In genomic region chr2:241568738-241569137, GRCh38 we compare ENCODE assay signal across 15 cellular contexts. TPM values are rescaled to one million over a fixed set of nuclear protein-coding genes. Genes with fewer than 3 reads are reported as not detected.
DNase-seq lines count a peak whose midpoint lies in the region; ATAC-seq, FAIRE-seq and TF ChIP-seq lines count a peak whose summit lies in the region.
"Had no signal": no experiment of that assay in that cellular context is flagged by ENCODE, and none has a peak within 500 bp of the region (broad histone marks: within the 10 kb centered on the region; RNA-seq: fewer than 3 reads in every experiment).

No MANE protein-coding gene starts in this region.

- H3K18ac ChIP-seq in trophoblast cell (ENCODE audit: low read length) = peak overlapping the region; percentile 15

- CTCF ChIA-PET in HepG2 (lab: Yijun Ruan, JAX; ENCODE audit: low intra/inter-chr PET ratio, low total read pairs) = no interaction called here
- CTCF ChIA-PET in SK-N-SH (lab: Yijun Ruan, JAX) = interaction anchor here (1.4 kb wide), 1 partner anchor 30 kb away, joined by 4 read pairs; no protein-coding TSS in a partner anchor

- POLR2A ChIA-PET in HepG2 (lab: Yijun Ruan, JAX) (no interaction called here), SK-N-SH (lab: Yijun Ruan, JAX) (no interaction called here)

- no peak overlapping the region for H3K4me3 ChIP-seq in right lobe of liver
- no peak overlapping the region for H3K4me3 ChIP-seq in HepG2 (replicated peaks in 1 of 3; ENCODE audit: insufficient read depth in 1 of 3, low read depth in 2 of 3, low read length in 3 of 3)
- H3K4me3 ChIP-seq in trophoblast cell (ENCODE audit: low read depth, low read length) = no peak overlapping the region
- no peak overlapping the region for H3K4me3 ChIP-seq in SK-N-SH (ENCODE audit: low read depth in 2 of 2, low read length in 1 of 2)
- H3K4me3 ChIP-seq: BLaER1 treated with 17β-estradiol and CSF1 and Interleukin-3, amounts not matched to agents 10 nM and 100 nM had no signal

- H3K4me2 ChIP-seq in HepG2 (ENCODE audit: low read depth, low read length) (no peak overlapping the region), trophoblast cell (ENCODE audit: low read length) (no peak overlapping the region), SK-N-SH (no peak overlapping the region)
- H3K4me2 ChIP-seq: BLaER1 treated with 17β-estradiol and CSF1 and Interleukin-3, amounts not matched to agents 10 nM and 100 nM had no signal

- TF ChIP-seq CTCF in right lobe of liver (IDR thresholded peaks at IDR 0.05) (no peak), HepG2 (CRISPR knock-in tag; IDR thresholded peaks at IDR 0.05) (no peak), chondrocyte (IDR thresholded peaks at IDR 0.05) (no peak), SK-N-SH (IDR thresholded peaks at IDR 0.05) (no peak)

- no peak overlapping the region for H2AK5ac ChIP-seq in trophoblast cell (ENCODE audit: low read length)

- TF ChIP-seq RAD21 in HepG2 (CRISPR knock-in tag; IDR thresholded peaks at IDR 0.05) (no peak), SK-N-SH (IDR thresholded peaks at IDR 0.05; ENCODE audit: low read length) (no peak)

- no peak overlapping the region for H4K91ac ChIP-seq in trophoblast cell (ENCODE audit: low read depth, low read length)

- in situ Hi-C loops in HepG2 (cut with HindIII; ENCODE audit: extremely low pct_ligation_motif_present, low pct_unique_long_range_greater_than_20kb) = no loop called here

- no peaks in the 10 kb centered on the region for H3K27me3 Mint-ChIP-seq in chondrocyte (ENCODE audit: low read depth)

- peaks cover 0 to 4% (median 0%) of the 10 kb centered on the region in 4 donors for H3K4me1 ChIP-seq in right lobe of liver
- H3K4me1 ChIP-seq in HepG2 (ENCODE audit: insufficient read depth, low read length) = peaks cover 7% of the 10 kb centered on the region
- H3K4me1 ChIP-seq in trophoblast cell (ENCODE audit: control insufficient read depth in 1 of 2, insufficient read depth in 2 of 2, low read length in 2 of 2) = peaks cover 15 to 21% of the 10 kb centered on the region in 2 experiments
- no peaks in the 10 kb centered on the region for H3K4me1 ChIP-seq in SK-N-SH (ENCODE audit: control insufficient read depth in 1 of 2, insufficient read depth in 2 of 2, low read depth in 1 of 2, low read length in 1 of 2)

- H3K4me1 Mint-ChIP-seq in chondrocyte (ENCODE audit: low read depth) = no peaks in the 10 kb centered on the region

- H3K9me3 ChIP-seq in right lobe of liver (no peaks in the 10 kb centered on the region), HepG2 (ENCODE audit: low read length) (no peaks in the 10 kb centered on the region), trophoblast cell (ENCODE audit: insufficient read depth, low read depth, low read length) (peaks cover 3% of the 10 kb centered on the region), SK-N-SH (no peaks in the 10 kb centered on the region)
- H3K9me3 ChIP-seq: BLaER1 treated with 17β-estradiol and CSF1 and Interleukin-3, amounts not matched to agents 10 nM and 100 nM had no signal

- no peak overlapping the region for H3K27ac ChIP-seq in right lobe of liver
- no peak overlapping the region for H3K27ac ChIP-seq in HepG2 (ENCODE audit: extremely low read length, insufficient read depth, low read length)
- no peak overlapping the region for H3K27ac ChIP-seq in trophoblast cell (ENCODE audit: low read depth, low read length)
- H3K27ac ChIP-seq in SK-N-SH (ENCODE audit: low read depth in 2 of 2, low read length in 1 of 2) = no peak overlapping the region
- H3K27ac ChIP-seq: BLaER1 treated with 17β-estradiol and CSF1 and Interleukin-3, amounts not matched to agents 10 nM and 100 nM had no signal

- peaks cover 2% of the 10 kb centered on the region for H3F3A ChIP-seq in SK-N-SH (replicated peaks; ENCODE audit: insufficient read depth)

- no peak overlapping the region for H3K27ac Mint-ChIP-seq in chondrocyte (ENCODE audit: unreplicated experiment)
- H3K27ac Mint-ChIP-seq: HFFc6 had no signal

- H4K20me1 ChIP-seq in HepG2 (ENCODE audit: insufficient read depth, low read length) (peaks cover 9% of the 10 kb centered on the region; the same call in 1 of the 2 replicates), SK-N-SH (ENCODE audit: insufficient read depth) (no peaks in the 10 kb centered on the region)

- H4K8ac ChIP-seq in trophoblast cell (ENCODE audit: low read depth, low read length) = no peak overlapping the region

- no peak overlapping the region for H2BK120ac ChIP-seq in trophoblast cell (ENCODE audit: insufficient read depth, low read length, poor library complexity)

- H3K4ac ChIP-seq in trophoblast cell (ENCODE audit: low read depth, low read length) = no peak overlapping the region

- 100% methylated on average over 1 of the region's 4 CpGs for WGBS in right lobe of liver (ENCODE audit: insufficient coverage, low coverage, low lambda C conversion rate, missing lambda C conversion rate)
- 100% methylated on average over 3 of the region's 4 CpGs for WGBS in HepG2 (ENCODE audit: low lambda C conversion rate)
- no CpG with 5 or more reads among the region's 4 CpGs for WGBS in trophoblast cell (ENCODE audit: extremely low coverage, insufficient coverage, insufficient read length)
- 100% methylated on average over 4 of the region's 4 CpGs for WGBS in SK-N-SH (ENCODE audit: low lambda C conversion rate)

- H3K79me2 ChIP-seq in HepG2 (ENCODE audit: insufficient read depth, low read length) = no peaks in the 10 kb centered on the region
- H3K79me2 ChIP-seq in trophoblast cell (ENCODE audit: control insufficient read depth, insufficient read depth, low read length, poor library complexity) = no peaks in the 10 kb centered on the region
- H3K79me2 ChIP-seq in SK-N-SH (ENCODE audit: insufficient read depth) = no peaks in the 10 kb centered on the region

- no peak overlapping the region for H3K23ac ChIP-seq in trophoblast cell (ENCODE audit: low read length)

- peaks cover 7% of the 10 kb centered on the region for H3K36me3 Mint-ChIP-seq in chondrocyte (ENCODE audit: low read depth)

- no peak for FAIRE-seq in HepG2 (lab: Jason Lieb, UNC)

- no peak overlapping the region for H2BK12ac ChIP-seq in trophoblast cell (ENCODE audit: low read length)

- no peak for TF ChIP-seq POLR2A in right lobe of liver (IDR thresholded peaks at IDR 0.05)
- TF ChIP-seq POLR2A in HepG2 (IDR thresholded peaks at IDR 0.05; ENCODE audit: insufficient read depth in 1 of 2, low read depth in 2 of 2, low read length in 2 of 2) = no peak

- ATAC-seq in right lobe of liver (no peak), HepG2 (no peak)
- ATAC-seq: Panc1, Right ventricle myocardium inferior had no signal

- no peak overlapping the region for H2AFZ ChIP-seq in HepG2 (ENCODE audit: low read length)
- no peak overlapping the region for H2AFZ ChIP-seq in trophoblast cell (ENCODE audit: insufficient read depth, low read length, poor library complexity)
- H2AFZ ChIP-seq in SK-N-SH (ENCODE audit: low read depth) = no peak overlapping the region

- no peak overlapping the region for H3K14ac ChIP-seq in trophoblast cell (ENCODE audit: low read length)

- H3K36me3 ChIP-seq in right lobe of liver = peaks cover 0 to 47% (median 20%) of the 10 kb centered on the region in 4 donors
- peaks cover 6 to 33% of the 10 kb centered on the region in 2 experiments; a peak in 4 of 5 replicates for H3K36me3 ChIP-seq in HepG2 (replicated peaks in 1 of 2; ENCODE audit: control insufficient read depth in 1 of 2, insufficient read depth in 2 of 2, low read length in 2 of 2)
- peaks cover 37 to 44% of the 10 kb centered on the region in 2 experiments for H3K36me3 ChIP-seq in trophoblast cell (ENCODE audit: control insufficient read depth in 1 of 2, insufficient read depth in 2 of 2, low read length in 2 of 2)
- H3K36me3 ChIP-seq in SK-N-SH (replicated peaks in 1 of 2; ENCODE audit: control insufficient read depth in 1 of 2, insufficient read depth in 2 of 2, low read length in 1 of 2) = no peaks in the 10 kb centered on the region

- no peak for TF ChIP-seq EP300 in HepG2 (IDR thresholded peaks at IDR 0.05; ENCODE audit: low read depth in 2 of 2, low read length in 2 of 2)
- TF ChIP-seq EP300 in HepG2 (CRISPR knock-in tag; IDR thresholded peaks at IDR 0.05; ENCODE audit: borderline replicate concordance) = no peak
- no peak for TF ChIP-seq EP300 in SK-N-SH (IDR thresholded peaks at IDR 0.05; ENCODE audit: borderline replicate concordance in 1 of 2, low read depth in 1 of 2, low read length in 1 of 2)

- H3K9me3 Mint-ChIP-seq in chondrocyte (ENCODE audit: low read depth) = no peaks in the 10 kb centered on the region
- H3K9me3 Mint-ChIP-seq: HFFc6 had no signal

- H3K9me2 ChIP-seq in SK-N-SH = no peaks in the 10 kb centered on the region

- DNase-seq in right lobe of liver (peak in 2 of 3 donors; percentile 13 to 31), HepG2 (ENCODE audit: low spot score) (no peak), chondrocyte (ENCODE audit: low spot score) (peak; percentile 47), trophoblast cell (no peak), GDM1 (lab: John Stamatoyannopoulos, UW) (no peak), DMS53 treated with DMSO at 0.1 percent for 48 hours (lab: John Stamatoyannopoulos, UW; ENCODE audit: unreplicated experiment) (no peak), SK-N-SH (no peak), inferior parietal cortex (ENCODE audit: extremely low spot score) (no peak)
- DNase-seq: GOT3, HFFc6, NCI-H1930, NCI-H524 had no signal

- intact Hi-C loops in right lobe of liver (cut with DNase I) = no loop called here
- intact Hi-C loops in HepG2 (cut with micrococcal nuclease; ENCODE audit: unreplicated experiment) = no loop called here

- H3K9ac ChIP-seq in HepG2 (ENCODE audit: insufficient read depth, low read depth, low read length) = no peak overlapping the region
- no peak overlapping the region for H3K9ac ChIP-seq in trophoblast cell (ENCODE audit: low read length)
- H3K9ac ChIP-seq in SK-N-SH = no peak overlapping the region
- H3K9ac ChIP-seq: BLaER1 treated with 17β-estradiol and CSF1 and Interleukin-3, amounts not matched to agents 10 nM and 100 nM had no signal

- no TSS peak for BruUV-seq in HepG2 (replicated peaks; lab: Mats Ljungman, UMichigan)

- H3K4me3 Mint-ChIP-seq in chondrocyte (ENCODE audit: unreplicated experiment) = no peak overlapping the region
- H3K4me3 Mint-ChIP-seq: HFFc6 had no signal

- H4K12ac ChIP-seq in trophoblast cell (ENCODE audit: low read depth, low read length) = no peak overlapping the region

- H3K79me1 ChIP-seq in trophoblast cell (ENCODE audit: low read length) = no peaks in the 10 kb centered on the region

- no peak overlapping the region for H2BK5ac ChIP-seq in trophoblast cell (ENCODE audit: low read depth, low read length, poor library complexity)

- H3K27me3 ChIP-seq in right lobe of liver (no peaks in the 10 kb centered on the region), HepG2 (ENCODE audit: control insufficient read depth in 1 of 2, insufficient read depth in 2 of 2, low read length in 2 of 2) (no peaks in the 10 kb centered on the region), trophoblast cell (ENCODE audit: insufficient read depth, low read length) (no peaks in the 10 kb centered on the region), SK-N-SH (ENCODE audit: insufficient read depth) (no peaks in the 10 kb centered on the region)
- H3K27me3 ChIP-seq: BLaER1 treated with 17β-estradiol and CSF1 and Interleukin-3, amounts not matched to agents 10 nM and 100 nM had no signal

RNA-seq across cellular contexts. Expression of gene BOK, which starts 10.2 kb away (rescaled TPM):
- total RNA-seq in right lobe of liver (100 to 1,000 TPM in 3 of 6 experiments, 10 to 100 TPM in 3; 50.1 to 119 (median 90.5) TPM), HepG2 (2016; rRNA removed; fragmentation: Illumina TruSeq; extraction: Trizol) (30.2 and 35.5 TPM in 2 replicates), chondrocyte (28.5 to 46.8 TPM (median 44.6 TPM) in 3 replicates)
- total RNA-seq in HepG2 (2016; cell fraction: cytosol; rRNA removed; fragmentation: Illumina TruSeq; extraction: Trizol; ENCODE audit: low read depth) = 22.2 and 23.9 TPM in 2 replicates
- total RNA-seq in HepG2 (2016; cell fraction: insoluble cytoplasmic fraction; rRNA removed; fragmentation: Illumina TruSeq; extraction: Trizol) = 28.1 and 36.4 TPM in 2 replicates
- total RNA-seq in HepG2 (2016; cell fraction: membrane; rRNA removed; fragmentation: Illumina TruSeq; extraction: Trizol) = 58.8 and 67.3 TPM in 2 replicates
- total RNA-seq in HepG2 (2016; cell fraction: nucleus; rRNA removed; fragmentation: Illumina TruSeq; extraction: Trizol) = 18.8 and 20.8 TPM in 2 replicates
- polyA plus RNA-seq in HepG2 (2011; rRNA removed) (39.2 and 58.1 TPM in 2 replicates), SK-N-SH (2012; rRNA removed) (1.7 and 1.9 TPM in 2 replicates)
- polyA plus RNA-seq in HepG2 (2011; cell fraction: cytosol; rRNA removed) = 49.3 and 71.9 TPM in 2 replicates
- 101 and 104 TPM in 2 replicates for polyA plus RNA-seq in HepG2 (2011; cell fraction: nucleus; rRNA removed)
- polyA plus RNA-seq in HepG2 (2012) = 43.9 and 55.3 TPM in 2 replicates
- polyA plus RNA-seq in HepG2 (2016; cell fraction: cytosol; fragmentation: Illumina TruSeq; extraction: Trizol; ENCODE audit: low read depth) = 28.1 and 33.7 TPM in 2 replicates
- 37.9 and 46.1 TPM in 2 replicates for polyA plus RNA-seq in HepG2 (2016; cell fraction: insoluble cytoplasmic fraction; fragmentation: Illumina TruSeq; extraction: Trizol; ENCODE audit: low read depth)
- polyA plus RNA-seq in HepG2 (2016; cell fraction: membrane; fragmentation: Illumina TruSeq; extraction: Trizol; ENCODE audit: low read depth) = 64.2 and 66.8 TPM in 2 replicates
- 41.2 and 42.5 TPM in 2 replicates for polyA plus RNA-seq in HepG2 (2016; cell fraction: nucleus; fragmentation: Illumina TruSeq; extraction: Trizol; ENCODE audit: insufficient read depth, low read depth)
- polyA minus RNA-seq in HepG2 (2011; rRNA and poly(A)+ RNA removed; ENCODE audit: low replicate concordance) = 10.1 and 74.6 TPM in 2 replicates
- polyA minus RNA-seq in HepG2 (2011; cell fraction: cytosol; rRNA and poly(A)+ RNA removed) = 39.7 and 41.5 TPM in 2 replicates
- polyA minus RNA-seq in HepG2 (2011; cell fraction: nucleus; rRNA and poly(A)+ RNA removed) = 9.9 and 12.7 TPM in 2 replicates
- 46.7 and 48.1 TPM in 2 replicates for polyA plus RNA-seq in trophoblast cell (2013)
- polyA plus RNA-seq in SK-N-SH (2012; cell fraction: cytosol; rRNA removed) = 0.62 and 1.3 TPM in 2 replicates
- polyA plus RNA-seq in SK-N-SH (2012; cell fraction: nucleus; rRNA removed) = 2.8 and 3.1 TPM in 2 replicates

Comparison
In these comparisons a context has a peak if more than half of its experiments do, and no peak if none do; other contexts are left out.
1. DNase-seq: peak in right lobe of liver (2 of 3) and chondrocyte (single experiment); none in HepG2 (single experiment), trophoblast cell (0 of 2), GDM1 (single experiment), DMS53 treated with DMSO at 0.1 percent for 48 hours (single experiment), SK-N-SH (single experiment) and inferior parietal cortex (single experiment).